Comparison of ENCODE assay signal across 1 cellular context in genomic region chr22:31940506-31940905, GRCh38.
TF ChIP-seq lines count a peak whose summit lies in the region.

No MANE protein-coding gene starts in this region.

TF ChIP-seq in H1, 55 proteins besides CTCF, POLR2A, EP300 and RAD21:
- TF ChIP-seq CBX5 (IDR thresholded peaks at IDR 0.05; ENCODE audit: low read depth, low read length) (no peak), JUND (IDR thresholded peaks at IDR 0.05; ENCODE audit: low read length) (no peak)
